Comparison of ENCODE assay signal across 8 cellular contexts in the genomic region with DNA sequence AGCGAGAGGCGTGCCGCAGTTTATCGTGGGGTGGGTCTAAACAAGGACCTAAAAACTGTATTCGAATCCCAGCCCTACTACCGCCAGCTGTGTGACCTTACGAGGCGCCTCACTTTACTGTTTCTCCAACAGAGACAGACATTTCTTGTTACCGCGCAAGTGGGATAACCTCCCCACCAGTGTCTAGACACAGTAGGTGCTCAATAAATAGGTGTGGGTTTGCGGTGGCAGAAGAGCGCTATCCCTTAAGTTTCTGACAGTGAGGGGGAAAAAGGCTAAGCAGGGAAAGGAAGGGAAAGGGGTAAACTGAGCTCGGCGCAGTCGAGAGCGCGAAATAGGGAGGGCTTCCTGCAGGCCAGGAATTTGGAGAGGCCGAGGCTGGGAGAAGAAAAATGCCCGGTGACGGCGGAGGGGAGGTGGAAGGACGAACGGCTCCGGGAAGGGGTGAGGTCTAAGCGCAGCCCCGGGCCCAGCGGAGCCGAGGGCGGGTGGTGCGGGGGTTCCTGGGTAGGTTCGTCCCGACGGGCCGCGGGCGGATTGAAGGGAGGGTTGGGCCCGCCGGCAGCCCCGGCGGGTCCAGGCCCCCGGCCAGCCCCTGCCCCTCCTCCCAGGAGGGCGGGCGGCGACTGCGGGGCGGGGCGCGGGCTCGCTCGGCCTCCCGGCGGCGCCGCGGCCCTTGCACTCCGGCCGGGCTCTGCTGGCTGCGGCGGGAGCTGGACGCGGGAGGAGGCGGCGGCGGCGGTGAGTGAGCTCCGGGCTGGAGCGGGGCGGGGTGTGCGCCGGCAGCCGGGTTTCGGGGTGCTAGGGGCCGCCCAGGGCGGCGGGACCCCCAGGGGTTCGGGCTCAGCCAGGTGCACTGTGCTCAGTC. TPM values are rescaled to one million over a fixed set of nuclear protein-coding genes. Genes with fewer than 3 reads are reported as not detected.
A peak's percentile ranks its signal among the peaks of the same experiment; 100 is the strongest.
DNase-seq lines count a peak whose midpoint lies in the region; ATAC-seq lines count a peak whose summit lies in the region.

A gene with protein sequence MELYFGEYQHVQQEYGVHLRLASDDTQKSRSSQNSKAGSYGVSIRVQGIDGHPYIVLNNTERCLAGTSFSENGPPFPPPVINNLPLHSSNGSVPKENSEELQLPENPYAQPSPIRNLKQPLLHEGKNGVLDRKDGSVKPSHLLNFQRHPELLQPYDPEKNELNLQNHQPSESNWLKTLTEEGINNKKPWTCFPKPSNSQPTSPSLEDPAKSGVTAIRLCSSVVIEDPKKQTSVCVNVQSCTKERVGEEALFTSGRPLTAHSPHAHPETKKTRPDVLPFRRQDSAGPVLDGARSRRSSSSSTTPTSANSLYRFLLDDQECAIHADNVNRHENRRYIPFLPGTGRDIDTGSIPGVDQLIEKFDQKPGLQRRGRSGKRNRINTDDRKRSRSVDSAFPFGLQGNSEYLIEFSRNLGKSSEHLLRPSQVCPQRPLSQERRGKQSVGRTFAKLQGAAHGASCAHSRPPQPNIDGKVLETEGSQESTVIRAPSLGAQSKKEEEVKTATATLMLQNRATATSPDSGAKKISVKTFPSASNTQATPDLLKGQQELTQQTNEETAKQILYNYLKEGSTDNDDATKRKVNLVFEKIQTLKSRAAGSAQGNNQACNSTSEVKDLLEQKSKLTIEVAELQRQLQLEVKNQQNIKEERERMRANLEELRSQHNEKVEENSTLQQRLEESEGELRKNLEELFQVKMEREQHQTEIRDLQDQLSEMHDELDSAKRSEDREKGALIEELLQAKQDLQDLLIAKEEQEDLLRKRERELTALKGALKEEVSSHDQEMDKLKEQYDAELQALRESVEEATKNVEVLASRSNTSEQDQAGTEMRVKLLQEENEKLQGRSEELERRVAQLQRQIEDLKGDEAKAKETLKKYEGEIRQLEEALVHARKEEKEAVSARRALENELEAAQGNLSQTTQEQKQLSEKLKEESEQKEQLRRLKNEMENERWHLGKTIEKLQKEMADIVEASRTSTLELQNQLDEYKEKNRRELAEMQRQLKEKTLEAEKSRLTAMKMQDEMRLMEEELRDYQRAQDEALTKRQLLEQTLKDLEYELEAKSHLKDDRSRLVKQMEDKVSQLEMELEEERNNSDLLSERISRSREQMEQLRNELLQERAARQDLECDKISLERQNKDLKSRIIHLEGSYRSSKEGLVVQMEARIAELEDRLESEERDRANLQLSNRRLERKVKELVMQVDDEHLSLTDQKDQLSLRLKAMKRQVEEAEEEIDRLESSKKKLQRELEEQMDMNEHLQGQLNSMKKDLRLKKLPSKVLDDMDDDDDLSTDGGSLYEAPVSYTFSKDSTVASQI (plus strand): TSS at position 679 of the 868 bp plus-strand sequence. CDS start 61,495 bp downstream, outside the sequence.

- peak within 1 kb of the TSS; percentile 75 for H3K4me2 ChIP-seq in mesenchymal stem cell (ENCODE audit: low read length, poor library complexity, severe bottlenecking)

- H3K79me1 ChIP-seq in mesenchymal stem cell (replicated peaks; ENCODE audit: low read length, poor library complexity, severe bottlenecking) = peaks cover 15% of the 10 kb centered on the region

- ATAC-seq in effector memory CD8-positive, alpha-beta T cell (replicated peaks) = no peak

- no peak within 1 kb of the TSS for H3K14ac ChIP-seq in mesenchymal stem cell (ENCODE audit: low read length in 2 of 2)

- peaks cover 4 to 5% of the 10 kb centered on the region in 2 donors for H3K4me1 Mint-ChIP-seq in effector memory CD8-positive, alpha-beta T cell (ENCODE audit: low read depth in 2 of 2)

- H3K27me3 Mint-ChIP-seq in effector memory CD8-positive, alpha-beta T cell = peaks cover 83 to 97% of the 10 kb centered on the region in 2 donors

- peak within 1 kb of the TSS; percentile 53 for H2BK5ac ChIP-seq in mesenchymal stem cell (ENCODE audit: low read depth, low read length, poor library complexity, severe bottlenecking)

- peak within 1 kb of the TSS; percentile 62 for H3K9ac ChIP-seq in mesenchymal stem cell (ENCODE audit: low read length)

- peaks cover 16% of the 10 kb centered on the region for H3K4me1 ChIP-seq in mesenchymal stem cell (ENCODE audit: control insufficient read depth, insufficient read depth, low read depth, low read length)

- H2BK120ac ChIP-seq in mesenchymal stem cell (ENCODE audit: low read depth, low read length) = peak within 1 kb of the TSS; percentile 67

- H3K18ac ChIP-seq in mesenchymal stem cell (ENCODE audit: low read depth in 1 of 2, low read length in 2 of 2) = no peak within 1 kb of the TSS

- H3K36me3 Mint-ChIP-seq in effector memory CD8-positive, alpha-beta T cell (ENCODE audit: insufficient read depth) = no peaks in the 10 kb centered on the region

- no peaks in the 10 kb centered on the region for H3K9me3 ChIP-seq in mesenchymal stem cell (ENCODE audit: control insufficient read depth, low read length)

- peak within 1 kb of the TSS; percentile 79 to 84 for H3K4me3 ChIP-seq in mesenchymal stem cell (ENCODE audit: insufficient read depth in 1 of 2, low read depth in 1 of 2, low read length in 2 of 2)

- 30% methylated on average over 40 of the region's 76 CpGs for WGBS in mesenchymal stem cell

- H4K8ac ChIP-seq in mesenchymal stem cell (ENCODE audit: low read length) = peak within 1 kb of the TSS; percentile 59

- no peak within 1 kb of the TSS for H3K27ac Mint-ChIP-seq in effector memory CD8-positive, alpha-beta T cell

- peak within 1 kb of the TSS; percentile 52 to 74 for H3K4me3 Mint-ChIP-seq in effector memory CD8-positive, alpha-beta T cell

- DNase-seq in COLO668 (lab: John Stamatoyannopoulos, UW; ENCODE audit: unreplicated experiment) = peak; percentile 60
- peak; percentile 13 for DNase-seq in NCI-H460 (ENCODE audit: extremely low read depth, low read depth)
- DNase-seq in effector memory CD8-positive, alpha-beta T cell = no peak
- DNase-seq in mesenchymal stem cell = peak; percentile 23
- no peak for DNase-seq in ureter (ENCODE audit: low spot score)
- no peak for DNase-seq in A172 (ENCODE audit: low spot score)
- no peak for DNase-seq in NCI-H1048 (lab: John Stamatoyannopoulos, UW)
- DNase-seq in NCI-H524 treated with DMSO at 0.1 percent for 48 hours (lab: John Stamatoyannopoulos, UW) = no peak

- H2AK5ac ChIP-seq in mesenchymal stem cell (ENCODE audit: low read length, severe bottlenecking) = peak within 1 kb of the TSS; percentile 81

- H3K36me3 ChIP-seq in mesenchymal stem cell (ENCODE audit: control insufficient read depth in 1 of 2, insufficient read depth in 2 of 2, low read depth in 1 of 2, low read length in 2 of 2) = peaks cover 0 to 7% of the 10 kb centered on the region in 2 experiments

- no peaks in the 10 kb centered on the region for H3K9me3 Mint-ChIP-seq in effector memory CD8-positive, alpha-beta T cell

- peak within 1 kb of the TSS in 1 of 2 experiments; percentile 78 for H3K23ac ChIP-seq in mesenchymal stem cell (ENCODE audit: low read length in 2 of 2)

- H2AFZ ChIP-seq in mesenchymal stem cell (ENCODE audit: low read depth, low read length) = peak within 1 kb of the TSS; percentile 29

- H3K27me3 ChIP-seq in mesenchymal stem cell (ENCODE audit: control insufficient read depth in 1 of 2, insufficient read depth in 1 of 2, low read length in 2 of 2) = peaks cover 0 to 76% of the 10 kb centered on the region in 2 experiments

- peak within 1 kb of the TSS; percentile 73 for H2BK15ac ChIP-seq in mesenchymal stem cell (ENCODE audit: low read depth, poor library complexity, severe bottlenecking)

- no peak within 1 kb of the TSS for H3K27ac ChIP-seq in mesenchymal stem cell (ENCODE audit: low read length, poor library complexity, severe bottlenecking)

- no peak within 1 kb of the TSS for H3K4ac ChIP-seq in mesenchymal stem cell (ENCODE audit: low read depth in 1 of 2, low read length in 2 of 2)

- no peak within 1 kb of the TSS for H2BK12ac ChIP-seq in mesenchymal stem cell (ENCODE audit: low read length in 2 of 2)

- no peak within 1 kb of the TSS for H4K91ac ChIP-seq in mesenchymal stem cell (ENCODE audit: low read length)

RNA-seq across cellular contexts. Expression of the gene that starts here (rescaled TPM):
- 0.82 and 0.98 TPM in 2 replicates for total RNA-seq in NCI-H460 (2014; rRNA removed; shearing (Covaris generic))
- 1.3 and 1.4 TPM in 2 replicates for polyA plus RNA-seq in NCI-H460 (2014; cell fraction: nucleus; rRNA removed)
- polyA plus RNA-seq in mesenchymal stem cell (2013, experiment 1 of 2) = 0.23 TPM
- polyA plus RNA-seq in mesenchymal stem cell (2013, experiment 2 of 2) = 0.22 TPM
- total RNA-seq in ureter = 12.6 TPM
- 3.4 and 4.7 TPM in 2 replicates for total RNA-seq in A172 (2014; rRNA removed; shearing (Covaris generic))

Comparison
In these comparisons a context has a peak if more than half of its experiments do, and no peak if none do; other contexts are left out.
1. DNase-seq: peak in COLO668 (single experiment), NCI-H460 (single experiment) and mesenchymal stem cell (single experiment); none in effector memory CD8-positive, alpha-beta T cell (0 of 3), ureter (single experiment), A172 (single experiment), NCI-H1048 (single experiment) and NCI-H524 treated with DMSO at 0.1 percent for 48 hours (single experiment).